Comparison of ENCODE assay signal across 18 cellular contexts in genomic region chr2:11665510-11666362, GRCh38. TPM values are rescaled to one million over a fixed set of nuclear protein-coding genes. Genes with fewer than 3 reads are reported as not detected.
A peak's percentile ranks its signal among the peaks of the same experiment; 100 is the strongest.
DNase-seq lines count a peak whose midpoint lies in the region; ATAC-seq and TF ChIP-seq lines count a peak whose summit lies in the region.
"Had no signal": no experiment of that assay in that cellular context is flagged by ENCODE, and none has a peak within 500 bp of the region (broad histone marks: within the 10 kb centered on the region; RNA-seq: fewer than 3 reads in every experiment).

No MANE protein-coding gene starts in this region.

- H3K4me3 ChIP-seq in ascending aorta, result no peak overlapping the region
- H3K4me3 ChIP-seq: GM23338 had no signal

- intact Hi-C loops in sciatic nerve (cut with DNase I) (no loop called here), ascending aorta (cut with DNase I) (no loop called here)

- peak; percentile 40 for DNase-seq in activated CD8-positive, alpha-beta memory T cell treated with anti-CD3 and anti-CD28 coated beads for 24 hours
- no peak for DNase-seq in activated CD8-positive, alpha-beta memory T cell treated with anti-CD3 and anti-CD28 coated beads, Interleukin-2, amount 50 U/mL, for 48 hours
- DNase-seq in islet precursor cell, result peak; percentile 52
- peak; percentile 28 for DNase-seq in sciatic nerve (ENCODE audit: low spot score)
- no peak for DNase-seq in activated gamma-delta T cell (lab: John Stamatoyannopoulos, UW)
- DNase-seq in caudate nucleus (lab: John Stamatoyannopoulos, UW), result no peak
- no peak for DNase-seq in ascending aorta (ENCODE audit: low spot score in 2 of 2)
- DNase-seq: COR-L47, DMS153, DMS79 treated with DMSO at 0.1 percent for 48 hours, EL, H9, IMR-90 had no signal

- TF ChIP-seq CTCF in ascending aorta (IDR thresholded peaks at IDR 0.05), result no peak

- ATAC-seq in sciatic nerve, result no peak
- ATAC-seq: CD8-positive, alpha-beta T cell; GM23338 had no signal

- H3K9me3 ChIP-seq in ascending aorta, result no peaks in the 10 kb centered on the region

- no peak overlapping the region for H3K27ac ChIP-seq in caudate nucleus (ENCODE audit: low read depth, low read length)
- H3K27ac ChIP-seq in ascending aorta, result no peak overlapping the region
- H3K27ac ChIP-seq: 22Rv1, HL-60 had no signal

- H3K4me1 ChIP-seq in ascending aorta, result peaks cover 2 to 4% of the 10 kb centered on the region in 2 donors

- no peaks in the 10 kb centered on the region for H3K27me3 ChIP-seq in ascending aorta

- no peaks in the 10 kb centered on the region for H3K36me3 ChIP-seq in ascending aorta

RNA-seq across cellular contexts. Expression of gene NTSR2, which starts 4.3 kb away (rescaled TPM):
- not detected for total RNA-seq in sciatic nerve
- total RNA-seq in ascending aorta, result not detected
- total RNA-seq: A673; CD8-positive, alpha-beta T cell; H9; IMR-90 had no signal

Comparison
In these comparisons a context has a peak if more than half of its experiments do, and no peak if none do; other contexts are left out.
1. DNase-seq: peak in activated CD8-positive, alpha-beta memory T cell treated with anti-CD3 and anti-CD28 coated beads for 24 hours (single experiment), islet precursor cell (single experiment) and sciatic nerve (single experiment); none in activated CD8-positive, alpha-beta memory T cell treated with anti-CD3 and anti-CD28 coated beads, Interleukin-2, amount 50 U/mL, for 48 hours (single experiment), activated gamma-delta T cell (single experiment), caudate nucleus (0 of 61) and ascending aorta (0 of 2).